1 cellular context compared by ENCODE assay signal in genomic region chr4:1015179-1015578, GRCh38.
TF ChIP-seq lines count a peak whose summit lies in the region.

No MANE protein-coding gene starts in this region.

TF ChIP-seq in HepG2, 621 proteins besides CTCF, POLR2A, EP300 and RAD21 (continued from another document):
- TF ChIP-seq PATZ1 (CRISPR knock-in tag; IDR thresholded peaks at IDR 0.05) (0 out of 2 replicates have a peak, but pooled peaks have one; percentile 42), RXRA (CRISPR knock-in tag; IDR thresholded peaks at IDR 0.05) (no peak), ATF4 (CRISPR knock-in tag; IDR thresholded peaks at IDR 0.05) (no peak), ZSCAN25 (CRISPR knock-in tag; IDR thresholded peaks at IDR 0.05) (peak; percentile 95), RBAK (CRISPR knock-in tag; IDR thresholded peaks at IDR 0.05) (no peak), TOPORS (CRISPR knock-in tag; IDR thresholded peaks at IDR 0.05) (no peak), AGO2 (optimal IDR thresholded peaks at IDR 0.05; ENCODE audit: low read depth, low read length) (peak; percentile 50), ZNF7 (CRISPR knock-in tag; IDR thresholded peaks at IDR 0.05) (no peak), KMT2A (CRISPR knock-in tag; IDR thresholded peaks at IDR 0.05) (no peak), MLLT10 (CRISPR knock-in tag; IDR thresholded peaks at IDR 0.05) (no peak), MIER2 (CRISPR knock-in tag; IDR thresholded peaks at IDR 0.05) (no peak), ZNF547 (CRISPR knock-in tag; IDR thresholded peaks at IDR 0.05) (no peak), ZNF589 (CRISPR knock-in tag; conservative IDR thresholded peaks at IDR 0.05) (no peak), ZNF232 (CRISPR knock-in tag; IDR thresholded peaks at IDR 0.05; ENCODE audit: borderline replicate concordance) (no peak), PAF1 (CRISPR knock-in tag; IDR thresholded peaks at IDR 0.05) (no peak), THAP11 (CRISPR knock-in tag; IDR thresholded peaks at IDR 0.05) (no peak), RFX5 (IDR thresholded peaks at IDR 0.05; ENCODE audit: low read depth, low read length) (no peak), ZNF350 (CRISPR knock-in tag; IDR thresholded peaks at IDR 0.05; ENCODE audit: borderline replicate concordance, low read depth) (no peak), ZNF564 (CRISPR knock-in tag; IDR thresholded peaks at IDR 0.05) (no peak)
- TF ChIP-seq, protein P1, sequence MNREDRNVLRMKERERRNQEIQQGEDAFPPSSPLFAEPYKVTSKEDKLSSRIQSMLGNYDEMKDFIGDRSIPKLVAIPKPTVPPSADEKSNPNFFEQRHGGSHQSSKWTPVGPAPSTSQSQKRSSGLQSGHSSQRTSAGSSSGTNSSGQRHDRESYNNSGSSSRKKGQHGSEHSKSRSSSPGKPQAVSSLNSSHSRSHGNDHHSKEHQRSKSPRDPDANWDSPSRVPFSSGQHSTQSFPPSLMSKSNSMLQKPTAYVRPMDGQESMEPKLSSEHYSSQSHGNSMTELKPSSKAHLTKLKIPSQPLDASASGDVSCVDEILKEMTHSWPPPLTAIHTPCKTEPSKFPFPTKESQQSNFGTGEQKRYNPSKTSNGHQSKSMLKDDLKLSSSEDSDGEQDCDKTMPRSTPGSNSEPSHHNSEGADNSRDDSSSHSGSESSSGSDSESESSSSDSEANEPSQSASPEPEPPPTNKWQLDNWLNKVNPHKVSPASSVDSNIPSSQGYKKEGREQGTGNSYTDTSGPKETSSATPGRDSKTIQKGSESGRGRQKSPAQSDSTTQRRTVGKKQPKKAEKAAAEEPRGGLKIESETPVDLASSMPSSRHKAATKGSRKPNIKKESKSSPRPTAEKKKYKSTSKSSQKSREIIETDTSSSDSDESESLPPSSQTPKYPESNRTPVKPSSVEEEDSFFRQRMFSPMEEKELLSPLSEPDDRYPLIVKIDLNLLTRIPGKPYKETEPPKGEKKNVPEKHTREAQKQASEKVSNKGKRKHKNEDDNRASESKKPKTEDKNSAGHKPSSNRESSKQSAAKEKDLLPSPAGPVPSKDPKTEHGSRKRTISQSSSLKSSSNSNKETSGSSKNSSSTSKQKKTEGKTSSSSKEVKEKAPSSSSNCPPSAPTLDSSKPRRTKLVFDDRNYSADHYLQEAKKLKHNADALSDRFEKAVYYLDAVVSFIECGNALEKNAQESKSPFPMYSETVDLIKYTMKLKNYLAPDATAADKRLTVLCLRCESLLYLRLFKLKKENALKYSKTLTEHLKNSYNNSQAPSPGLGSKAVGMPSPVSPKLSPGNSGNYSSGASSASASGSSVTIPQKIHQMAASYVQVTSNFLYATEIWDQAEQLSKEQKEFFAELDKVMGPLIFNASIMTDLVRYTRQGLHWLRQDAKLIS (CRISPR knock-in tag; IDR thresholded peaks at IDR 0.05) = no peak
TF ChIP-seq in HepG2: peak in this region for 15.
